In the genomic region with DNA sequence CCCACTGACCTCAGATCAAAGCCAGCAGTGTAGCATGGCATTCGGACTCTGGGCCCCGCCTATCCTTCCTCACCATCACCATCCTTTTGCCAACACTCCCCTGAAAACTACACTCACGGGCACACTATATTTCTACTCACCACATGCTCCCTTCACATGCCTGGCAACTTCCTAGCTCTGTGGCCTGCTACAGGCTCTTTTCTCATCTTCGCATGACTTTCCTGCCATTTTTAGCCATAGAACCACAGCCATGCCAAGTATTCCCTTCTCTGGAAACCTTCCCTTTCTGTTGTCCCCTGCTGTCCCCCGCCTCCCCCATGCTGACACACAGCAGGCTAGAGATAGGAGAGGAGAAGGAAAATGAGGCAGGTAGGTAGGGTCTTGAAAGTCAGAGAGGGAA, we compare ENCODE assay signal across 14 cellular contexts. TPM values are rescaled to one million over a fixed set of nuclear protein-coding genes. Genes with fewer than 3 reads are reported as not detected.
DNase-seq lines count a peak whose midpoint lies in the region; ATAC-seq lines count a peak whose summit lies in the region.
"Had no signal": no experiment of that assay in that cellular context is flagged by ENCODE, and none has a peak within 500 bp of the region (broad histone marks: within the 10 kb centered on the region; RNA-seq: fewer than 3 reads in every experiment).

No MANE protein-coding gene starts in this region.

- H3K27me3 ChIP-seq in neuronal stem cell (ENCODE audit: control insufficient read depth in 3 of 3, insufficient read depth in 3 of 3, low read depth in 1 of 3, low read length in 3 of 3) (peaks cover 0 to 38% (median 0%) of the 10 kb centered on the region in 3 experiments), skeletal muscle tissue (ENCODE audit: control insufficient read depth in 3 of 3, insufficient read depth in 3 of 3, low read length in 3 of 3) (no peaks in the 10 kb centered on the region)

- in situ Hi-C loops in G401 (cut with HindIII; ENCODE audit: low sequenced_read_pairs), result no loop called here

- H2AFZ ChIP-seq in neuronal stem cell (ENCODE audit: low read length), result no peak overlapping the region

- no peak overlapping the region for H2BK12ac ChIP-seq in neuronal stem cell (ENCODE audit: low read length)

- intact Hi-C loops in posterior vena cava (cut with DNase I), result no loop called here

- no peaks in the 10 kb centered on the region for H3K79me1 ChIP-seq in neuronal stem cell (ENCODE audit: low read depth, low read length)

- H2BK5ac ChIP-seq in neuronal stem cell (ENCODE audit: low read length), result no peak overlapping the region

- no CpG with 5 or more reads among the region's 5 CpGs for WGBS in neuronal stem cell (ENCODE audit: extremely low coverage in 2 of 2, insufficient read length in 2 of 2, insufficient replicate concordance in 1 of 2), 2 donors

- H2BK15ac ChIP-seq in neuronal stem cell (ENCODE audit: low read length), result no peak overlapping the region

- H3K4me1 ChIP-seq in neuronal stem cell (ENCODE audit: control insufficient read depth in 2 of 2, insufficient read depth in 1 of 2, low read depth in 1 of 2, low read length in 2 of 2) (no peaks in the 10 kb centered on the region), skeletal muscle tissue (ENCODE audit: control insufficient read depth in 3 of 3, insufficient read depth in 3 of 3, low read length in 3 of 3) (peaks cover 0 to 17% (median 6%) of the 10 kb centered on the region in 3 donors)
- H3K4me1 ChIP-seq: BE2C, HAP-1 had no signal

- H3K23ac ChIP-seq in neuronal stem cell (ENCODE audit: low read depth, low read length, poor library complexity), result no peak overlapping the region

- H3K4ac ChIP-seq in neuronal stem cell (ENCODE audit: low read length), result no peak overlapping the region

- no peak for ATAC-seq in GM18502 (IDR thresholded peaks at IDR 0.05; ENCODE audit: poor library complexity, unreplicated experiment)

- peak; percentile 18 for DNase-seq in G401 (ENCODE audit: low spot score)
- peak; percentile 8 for DNase-seq in cerebellum (ENCODE audit: low spot score)
- DNase-seq in neuronal stem cell (ENCODE audit: low spot score), result no peak
- DNase-seq in activated effector memory CD4-positive, alpha-beta T cell treated with anti-CD3 and anti-CD28 coated beads, Interleukin-2, amount 50 U/mL, for 16 hours, result no peak
- DNase-seq in posterior vena cava (ENCODE audit: low spot score), result no peak
- DNase-seq: ACHN; BE2C; CD4-positive, CD25-positive, alpha-beta regulatory T cell; CD8-positive, alpha-beta memory T cell; COR-L47; GDM1 had no signal

- H3K36me3 ChIP-seq in neuronal stem cell (replicated peaks in 1 of 2; ENCODE audit: control insufficient read depth in 2 of 2, insufficient read depth in 2 of 2, low read length in 2 of 2) (no peaks in the 10 kb centered on the region), skeletal muscle tissue (ENCODE audit: control insufficient read depth in 3 of 3, insufficient read depth in 3 of 3, low read length in 3 of 3) (no peaks in the 10 kb centered on the region)
- H3K36me3 ChIP-seq: BE2C, HAP-1 had no signal

- H3K4me3 ChIP-seq in neuronal stem cell (ENCODE audit: low read length in 2 of 2), result no peak overlapping the region
- H3K4me3 ChIP-seq in skeletal muscle tissue (ENCODE audit: low read length in 3 of 3), result no peak overlapping the region
- H3K4me3 ChIP-seq: HAP-1 had no signal

- H3K14ac ChIP-seq in neuronal stem cell (ENCODE audit: low read length), result no peak overlapping the region

- no peaks in the 10 kb centered on the region for H3K9me3 ChIP-seq in neuronal stem cell (replicated peaks in 1 of 2; ENCODE audit: control insufficient read depth in 2 of 2, insufficient read depth in 1 of 2, low read depth in 1 of 2, low read length in 2 of 2)
- no peaks in the 10 kb centered on the region for H3K9me3 ChIP-seq in skeletal muscle tissue (ENCODE audit: control insufficient read depth in 3 of 3, low read length in 3 of 3)
- H3K9me3 ChIP-seq: BE2C, HAP-1 had no signal

- peak overlapping the region; percentile 36 for H3K18ac ChIP-seq in neuronal stem cell (ENCODE audit: low read length)

- no peak overlapping the region for H4K91ac ChIP-seq in neuronal stem cell (ENCODE audit: low read depth, low read length, poor library complexity)

- no peak overlapping the region for H2BK120ac ChIP-seq in neuronal stem cell (ENCODE audit: low read depth, low read length)

- H3K27ac ChIP-seq in neuronal stem cell (replicated peaks; ENCODE audit: low read length), result no peak overlapping the region
- H3K27ac ChIP-seq in skeletal muscle tissue (ENCODE audit: low read depth, low read length), result peak overlapping the region; percentile 25

- H3K4me2 ChIP-seq in neuronal stem cell (ENCODE audit: insufficient read depth, low read length, poor library complexity, severe bottlenecking), result no peak overlapping the region

- no peak overlapping the region for H2AK5ac ChIP-seq in neuronal stem cell (ENCODE audit: low read depth, low read length)

- no peak overlapping the region for H4K8ac ChIP-seq in neuronal stem cell (ENCODE audit: low read depth, low read length)

- H3K9ac ChIP-seq in neuronal stem cell (ENCODE audit: low read depth, low read length, poor library complexity) (no peak overlapping the region), skeletal muscle tissue (ENCODE audit: low read depth in 1 of 3, low read length in 3 of 3) (no peak overlapping the region)

RNA-seq across cellular contexts. Expression of a gene that starts 45.5 kb away (rescaled TPM):
- not detected in 2 replicates for total RNA-seq in G401 (2014; rRNA removed; shearing (Covaris generic))
- total RNA-seq in cerebellum, result 25.4 TPM
- 26.6 TPM for polyA plus RNA-seq in neuronal stem cell (2013, experiment 1 of 2)
- polyA plus RNA-seq in neuronal stem cell (2013, experiment 2 of 2), result 25.9 TPM
- total RNA-seq in skeletal muscle tissue, result 194 TPM
- 100 to 1,000 TPM; 539 to 826 TPM for total RNA-seq in posterior vena cava
- total RNA-seq: CD8-positive, alpha-beta memory T cell had no signal
- polyA plus RNA-seq: CD4-positive, CD25-positive, alpha-beta regulatory T cell; CD8-positive, alpha-beta memory T cell had no signal

Comparison
In these comparisons a context has a peak if more than half of its experiments do, and no peak if none do; other contexts are left out.
1. DNase-seq: peak in G401 (single experiment) and cerebellum (single experiment); none in neuronal stem cell (single experiment), activated effector memory CD4-positive, alpha-beta T cell treated with anti-CD3 and anti-CD28 coated beads, Interleukin-2, amount 50 U/mL, for 16 hours (single experiment) and posterior vena cava (single experiment).
2. RNA of a gene that starts 45.5 kb away (total RNA-seq): 539 to 826 TPM in posterior vena cava, 194 TPM in skeletal muscle tissue (single experiment) and 25.4 TPM in cerebellum (single experiment); not detected in G401; every median in the first group is over 10 times any median in the second.